Comparison of ENCODE assay signal across 1 cellular context in genomic region chr16:2835638-2836493, GRCh38.
TF ChIP-seq lines count a peak whose summit lies in the region.

No MANE protein-coding gene starts in this region.

TF ChIP-seq in H1, 55 proteins besides CTCF, POLR2A, EP300 and RAD21:
- TF ChIP-seq SUZ12 (IDR thresholded peaks at IDR 0.05; ENCODE audit: low read length) = no peak
- TF ChIP-seq BACH1 (IDR thresholded peaks at IDR 0.05; ENCODE audit: low read length) = no peak
- TF ChIP-seq JUND (IDR thresholded peaks at IDR 0.05; ENCODE audit: low read length) = 0 out of 2 replicates have a peak, but pooled peaks have one; percentile 66
